8 cellular contexts compared by ENCODE assay signal in the genomic region with DNA sequence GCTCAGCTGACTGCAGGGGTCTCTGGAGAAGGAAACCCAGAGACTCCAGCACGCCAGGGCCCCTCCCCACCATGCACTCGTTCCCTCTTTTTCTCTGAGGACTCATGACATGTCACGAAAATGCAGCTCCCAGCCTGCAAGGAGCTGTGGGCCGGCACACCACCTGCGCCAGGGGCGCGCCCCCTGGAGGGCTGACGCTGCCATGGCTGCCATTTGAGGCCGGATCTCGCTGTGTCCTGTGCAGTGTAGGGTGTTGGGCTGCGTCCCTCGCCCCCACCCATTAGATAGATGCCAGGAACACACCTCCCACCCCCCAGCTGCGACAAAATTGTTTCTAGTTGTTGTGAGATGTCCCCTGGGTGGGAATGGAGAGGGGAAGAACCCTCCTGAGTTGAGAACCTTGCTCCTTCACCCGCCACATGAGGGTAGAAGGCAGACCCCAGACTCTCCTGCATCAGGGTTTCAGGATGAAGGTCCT. TPM values are rescaled to one million over a fixed set of nuclear protein-coding genes. Genes with fewer than 3 reads are reported as not detected.
DNase-seq lines count a peak whose midpoint lies in the region; ATAC-seq and TF ChIP-seq lines count a peak whose summit lies in the region.

No MANE protein-coding gene starts in this region.

- no peak overlapping the region for H3K4me3 Mint-ChIP-seq in neural crest cell

- DNase-seq in NCI-H1092 treated with DMSO at 0.1 percent for 48 hours (lab: John Stamatoyannopoulos, UW) (peak; percentile 23), NCI-H1092 (lab: John Stamatoyannopoulos, UW) (no peak), NCI-H526 treated with DMSO at 0.1 percent for 48 hours (lab: John Stamatoyannopoulos, UW) (peak; percentile 15), erythroblast (lab: John Stamatoyannopoulos, UW) (peak; percentile 76 to 85), neural crest cell (ENCODE audit: low read depth, low spot score) (peak; percentile 71), superior temporal gyrus (ENCODE audit: extremely low spot score) (peak; percentile 66), left lobe of liver (ENCODE audit: low spot score) (no peak)
- DNase-seq in activated CD8-positive, alpha-beta memory T cell treated with anti-CD3 and anti-CD28 coated beads, Interleukin-2, amount 50 U/mL, for 48 hours: peak; percentile 90

- no peaks in the 10 kb centered on the region for H3K9me3 Mint-ChIP-seq in neural crest cell

- no peak overlapping the region for H3K27ac Mint-ChIP-seq in neural crest cell (ENCODE audit: unreplicated experiment)

- peaks cover 13% of the 10 kb centered on the region for H3K4me1 Mint-ChIP-seq in neural crest cell

- H3K27me3 Mint-ChIP-seq in neural crest cell (ENCODE audit: low read depth): no peaks in the 10 kb centered on the region

- TF ChIP-seq POLR2A in erythroblast (IDR thresholded peaks at IDR 0.05; ENCODE audit: low read length): peak; percentile 27

- peaks cover 10% of the 10 kb centered on the region for H3K36me3 Mint-ChIP-seq in neural crest cell (ENCODE audit: low read depth)

- TF ChIP-seq CTCF in neural crest cell (conservative IDR thresholded peaks at IDR 0.05): peak; percentile 95

- ATAC-seq in left lobe of liver: no peak

RNA-seq across cellular contexts. Expression of gene SYNGR2, which starts 8.2 kb away (rescaled TPM):
- total RNA-seq in neural crest cell (19.3 and 23.0 TPM in 2 replicates), left lobe of liver (44.1 TPM)

RNA-seq across cellular contexts. Expression of gene TK1, which starts 10.3 kb away (rescaled TPM):
- 48.7 and 53.9 TPM in 2 replicates for total RNA-seq in neural crest cell
- 2.6 TPM for total RNA-seq in left lobe of liver

RNA-seq across cellular contexts. Expression of gene AFMID, which starts 10.6 kb away (rescaled TPM):
- total RNA-seq in neural crest cell: 38.1 and 41.9 TPM in 2 replicates
- 145 TPM for total RNA-seq in left lobe of liver

RNA-seq across cellular contexts. Expression of gene C17orf99, which starts 30.4 kb away (rescaled TPM):
- total RNA-seq in neural crest cell (not detected in 2 replicates), left lobe of liver (not detected)

RNA-seq across cellular contexts. Expression of gene BIRC5, which starts 37.5 kb away (rescaled TPM):
- total RNA-seq in neural crest cell (123 and 134 TPM in 2 replicates), left lobe of liver (0.88 TPM)

Comparison
In these comparisons a context has a peak if more than half of its experiments do, and no peak if none do; other contexts are left out.
1. DNase-seq: peak in NCI-H1092 treated with DMSO at 0.1 percent for 48 hours (single experiment), NCI-H526 treated with DMSO at 0.1 percent for 48 hours (single experiment), activated CD8-positive, alpha-beta memory T cell treated with anti-CD3 and anti-CD28 coated beads, Interleukin-2, amount 50 U/mL, for 48 hours (single experiment), erythroblast (2 of 2), neural crest cell (single experiment) and superior temporal gyrus (single experiment); none in NCI-H1092 (single experiment) and left lobe of liver (single experiment).
2. RNA of gene TK1, which starts 10.3 kb away (total RNA-seq): 48.7 to 53.9 TPM in neural crest cell; 2.6 TPM in left lobe of liver (single experiment); every median in the first group is over 10 times any median in the second.